Comparison of ENCODE assay signal across 12 cellular contexts in genomic region chrX:80648023-80648422, GRCh38.
DNase-seq lines count a peak whose midpoint lies in the region; FAIRE-seq and TF ChIP-seq lines count a peak whose summit lies in the region.
"Had no signal": no experiment of that assay in that cellular context is flagged by ENCODE, and none has a peak within 500 bp of the region (broad histone marks: within the 10 kb centered on the region; RNA-seq: fewer than 3 reads in every experiment).

No MANE protein-coding gene starts in this region.

- no peak for TF ChIP-seq CTCF in glutamatergic neuron (IDR thresholded peaks at IDR 0.05; ENCODE audit: partially characterized antibody, unreplicated experiment)

- H3K9me3 Mint-ChIP-seq in glutamatergic neuron (ENCODE audit: unreplicated experiment): no peaks in the 10 kb centered on the region
- H3K9me3 Mint-ChIP-seq: natural killer cell treated with Interleukin-12 subunit alpha and Interleukin-12 subunit beta and Interleukin-15 and Interleukin-18, amount 100 ng/mL, for 72 hours had no signal

- no peaks in the 10 kb centered on the region for H3K36me3 Mint-ChIP-seq in glutamatergic neuron (ENCODE audit: unreplicated experiment)
- H3K36me3 Mint-ChIP-seq: natural killer cell treated with Interleukin-12 subunit alpha and Interleukin-12 subunit beta and Interleukin-15 and Interleukin-18, amount 100 ng/mL, for 72 hours had no signal

- whole genome bisulfite sequencing in small intestine, 3 donors: 12 to 26% (median 15%) methylated on average over 1 of the region's 1 CpG

- no peaks in the 10 kb centered on the region for H3K27me3 ChIP-seq in small intestine (ENCODE audit: control insufficient read depth in 2 of 2, insufficient read depth in 2 of 2, low read length in 2 of 2)
- H3K27me3 ChIP-seq: MG63 had no signal

- no peak for TF ChIP-seq POLR2A in erythroblast (IDR thresholded peaks at IDR 0.05; ENCODE audit: low read length)

- H3K4me1 Mint-ChIP-seq in glutamatergic neuron (ENCODE audit: low read depth, unreplicated experiment): no peaks in the 10 kb centered on the region
- H3K4me1 Mint-ChIP-seq: B cell had no signal

- no peak overlapping the region for H3K4me3 Mint-ChIP-seq in glutamatergic neuron (ENCODE audit: unreplicated experiment)
- H3K4me3 Mint-ChIP-seq: B cell; natural killer cell treated with Interleukin-12 subunit alpha and Interleukin-12 subunit beta and Interleukin-15 and Interleukin-18, amount 100 ng/mL, for 72 hours had no signal

- H3K36me3 ChIP-seq in small intestine (ENCODE audit: control insufficient read depth in 2 of 2, insufficient read depth in 2 of 2, low read length in 2 of 2): no peaks in the 10 kb centered on the region
- H3K36me3 ChIP-seq: MG63 had no signal

- no peak overlapping the region for H3K27ac Mint-ChIP-seq in glutamatergic neuron (ENCODE audit: unreplicated experiment)
- H3K27ac Mint-ChIP-seq: B cell; natural killer cell treated with Interleukin-12 subunit alpha and Interleukin-12 subunit beta and Interleukin-15 and Interleukin-18, amount 100 ng/mL, for 72 hours had no signal

- FAIRE-seq in small intestine (lab: Jason Lieb, UNC): peak; percentile 26

- H3K27me3 Mint-ChIP-seq in glutamatergic neuron (ENCODE audit: unreplicated experiment): no peaks in the 10 kb centered on the region
- H3K27me3 Mint-ChIP-seq: B cell had no signal

- H3K27ac ChIP-seq in small intestine (ENCODE audit: low read depth in 1 of 2, low read length in 1 of 2): no peak overlapping the region

- H3K4me3 ChIP-seq in small intestine (ENCODE audit: low read depth in 1 of 2, low read length in 2 of 2): no peak overlapping the region
- H3K4me3 ChIP-seq: MG63 had no signal

- H3K4me1 ChIP-seq in small intestine (ENCODE audit: control insufficient read depth in 2 of 2, insufficient read depth in 1 of 2, low read depth in 1 of 2, low read length in 1 of 2): no peaks in the 10 kb centered on the region

- DNase-seq in NCI-H2107 treated with DMSO at 0.1 percent for 48 hours (lab: John Stamatoyannopoulos, UW; ENCODE audit: unreplicated experiment): peak; percentile 16
- no peak for DNase-seq in NCI-H2107 (lab: John Stamatoyannopoulos, UW)
- DNase-seq in OCI-M1 (lab: John Stamatoyannopoulos, UW): peak; percentile 52
- peak; percentile 4 to 19 for DNase-seq in erythroblast (lab: John Stamatoyannopoulos, UW)
- DNase-seq in small intestine: no peak
- no peak for DNase-seq in glutamatergic neuron
- no peak for DNase-seq in stimulated activated CD4-positive, alpha-beta T cell treated with anti-CD3 and anti-CD28 coated beads, Interleukin-4, amount 100 ng/mL, for 4 hours
- no peak for DNase-seq in stimulated activated CD4-positive, alpha-beta T cell treated with anti-CD3 and anti-CD28 coated beads, Interleukin-4, amount 100 ng/mL, for 1 hour
- DNase-seq: activated CD4-positive, CD25-positive, alpha-beta regulatory T cell treated with anti-CD3 and anti-CD28 coated beads, Interleukin-2, amount 50 U/mL, for 72 hours; MG63 had no signal

- H3K9me3 ChIP-seq in small intestine (ENCODE audit: control insufficient read depth, low read depth): no peaks in the 10 kb centered on the region
- H3K9me3 ChIP-seq: MG63 had no signal

Comparison
In these comparisons a context has a peak if more than half of its experiments do, and no peak if none do; other contexts are left out.
1. DNase-seq: peak in NCI-H2107 treated with DMSO at 0.1 percent for 48 hours (single experiment), OCI-M1 (single experiment) and erythroblast (2 of 2); none in NCI-H2107 (single experiment), small intestine (single experiment), glutamatergic neuron (single experiment), stimulated activated CD4-positive, alpha-beta T cell treated with anti-CD3 and anti-CD28 coated beads, Interleukin-4, amount 100 ng/mL, for 4 hours (0 of 2) and stimulated activated CD4-positive, alpha-beta T cell treated with anti-CD3 and anti-CD28 coated beads, Interleukin-4, amount 100 ng/mL, for 1 hour (single experiment).